Comparison of ENCODE assay signal across 1 cellular context in the genomic region with DNA sequence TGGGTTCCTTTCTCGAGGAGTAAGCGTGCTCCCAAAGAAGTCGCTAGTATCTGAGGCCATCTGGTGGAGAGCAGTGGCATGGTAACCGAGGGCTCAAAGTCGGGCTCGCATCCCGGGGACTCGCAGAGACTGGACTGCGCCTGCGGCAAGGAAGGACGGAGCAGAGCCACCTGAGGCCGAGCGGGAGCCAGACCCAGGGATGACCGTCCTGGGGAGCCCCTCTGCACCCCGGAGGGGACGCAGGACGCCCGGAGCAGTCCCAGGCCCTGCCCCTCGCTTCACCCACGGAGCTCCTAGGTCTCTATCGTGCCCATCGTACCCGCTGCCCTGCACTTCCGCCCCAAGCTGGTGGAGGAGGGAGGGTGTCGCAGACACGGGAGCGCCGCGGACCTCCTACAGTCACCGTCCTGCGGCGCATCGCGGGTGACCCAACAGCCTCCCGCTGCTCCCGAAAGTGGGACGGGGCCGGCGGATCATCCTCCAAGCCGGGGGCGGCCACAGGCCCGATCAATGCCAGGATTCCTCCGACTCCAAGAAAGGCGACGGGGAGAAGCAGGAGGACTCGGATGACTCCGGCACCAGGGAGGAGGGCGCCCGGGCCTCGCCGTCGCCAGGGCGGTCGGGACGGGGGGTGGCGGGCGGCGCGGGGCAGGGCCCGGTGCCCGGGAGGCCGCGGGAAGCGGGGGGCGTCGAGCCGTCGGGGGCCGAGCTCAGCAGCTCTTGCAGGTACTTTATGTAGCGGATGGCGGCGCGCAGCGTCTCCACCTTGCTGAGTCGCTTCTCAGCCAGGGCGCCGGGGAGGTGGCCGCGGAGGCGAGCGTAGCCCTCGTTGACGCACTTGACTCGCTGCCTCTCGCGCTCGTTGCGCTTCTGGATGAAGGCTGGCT.
TF ChIP-seq lines count a peak whose summit lies in the region.

No MANE protein-coding gene starts in this region.

TF ChIP-seq in SK-N-SH treated with all-trans-retinoic acid at 6 μM for 48 hours, 23 proteins besides CTCF, POLR2A, EP300 and RAD21 (continued from another document):
- TF ChIP-seq, protein P1, sequence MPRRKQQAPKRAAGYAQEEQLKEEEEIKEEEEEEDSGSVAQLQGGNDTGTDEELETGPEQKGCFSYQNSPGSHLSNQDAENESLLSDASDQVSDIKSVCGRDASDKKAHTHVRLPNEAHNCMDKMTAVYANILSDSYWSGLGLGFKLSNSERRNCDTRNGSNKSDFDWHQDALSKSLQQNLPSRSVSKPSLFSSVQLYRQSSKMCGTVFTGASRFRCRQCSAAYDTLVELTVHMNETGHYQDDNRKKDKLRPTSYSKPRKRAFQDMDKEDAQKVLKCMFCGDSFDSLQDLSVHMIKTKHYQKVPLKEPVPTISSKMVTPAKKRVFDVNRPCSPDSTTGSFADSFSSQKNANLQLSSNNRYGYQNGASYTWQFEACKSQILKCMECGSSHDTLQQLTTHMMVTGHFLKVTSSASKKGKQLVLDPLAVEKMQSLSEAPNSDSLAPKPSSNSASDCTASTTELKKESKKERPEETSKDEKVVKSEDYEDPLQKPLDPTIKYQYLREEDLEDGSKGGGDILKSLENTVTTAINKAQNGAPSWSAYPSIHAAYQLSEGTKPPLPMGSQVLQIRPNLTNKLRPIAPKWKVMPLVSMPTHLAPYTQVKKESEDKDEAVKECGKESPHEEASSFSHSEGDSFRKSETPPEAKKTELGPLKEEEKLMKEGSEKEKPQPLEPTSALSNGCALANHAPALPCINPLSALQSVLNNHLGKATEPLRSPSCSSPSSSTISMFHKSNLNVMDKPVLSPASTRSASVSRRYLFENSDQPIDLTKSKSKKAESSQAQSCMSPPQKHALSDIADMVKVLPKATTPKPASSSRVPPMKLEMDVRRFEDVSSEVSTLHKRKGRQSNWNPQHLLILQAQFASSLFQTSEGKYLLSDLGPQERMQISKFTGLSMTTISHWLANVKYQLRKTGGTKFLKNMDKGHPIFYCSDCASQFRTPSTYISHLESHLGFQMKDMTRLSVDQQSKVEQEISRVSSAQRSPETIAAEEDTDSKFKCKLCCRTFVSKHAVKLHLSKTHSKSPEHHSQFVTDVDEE (CRISPR knock-in tag; IDR thresholded peaks at IDR 0.05) = no peak
- TF ChIP-seq ZC3H10 (CRISPR knock-in tag; IDR thresholded peaks at IDR 0.05) (no peak), SNAI2 (CRISPR knock-in tag; IDR thresholded peaks at IDR 0.05) (no peak)
- TF ChIP-seq, protein P2, sequence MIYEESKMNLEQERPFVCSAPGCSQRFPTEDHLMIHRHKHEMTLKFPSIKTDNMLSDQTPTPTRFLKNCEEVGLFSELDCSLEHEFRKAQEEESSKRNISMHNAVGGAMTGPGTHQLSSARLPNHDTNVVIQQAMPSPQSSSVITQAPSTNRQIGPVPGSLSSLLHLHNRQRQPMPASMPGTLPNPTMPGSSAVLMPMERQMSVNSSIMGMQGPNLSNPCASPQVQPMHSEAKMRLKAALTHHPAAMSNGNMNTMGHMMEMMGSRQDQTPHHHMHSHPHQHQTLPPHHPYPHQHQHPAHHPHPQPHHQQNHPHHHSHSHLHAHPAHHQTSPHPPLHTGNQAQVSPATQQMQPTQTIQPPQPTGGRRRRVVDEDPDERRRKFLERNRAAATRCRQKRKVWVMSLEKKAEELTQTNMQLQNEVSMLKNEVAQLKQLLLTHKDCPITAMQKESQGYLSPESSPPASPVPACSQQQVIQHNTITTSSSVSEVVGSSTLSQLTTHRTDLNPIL (CRISPR knock-in tag; IDR thresholded peaks at IDR 0.05; ENCODE audit: low read depth) = no peak
